Comparison of ENCODE assay signal across 23 cellular contexts in the genomic region with DNA sequence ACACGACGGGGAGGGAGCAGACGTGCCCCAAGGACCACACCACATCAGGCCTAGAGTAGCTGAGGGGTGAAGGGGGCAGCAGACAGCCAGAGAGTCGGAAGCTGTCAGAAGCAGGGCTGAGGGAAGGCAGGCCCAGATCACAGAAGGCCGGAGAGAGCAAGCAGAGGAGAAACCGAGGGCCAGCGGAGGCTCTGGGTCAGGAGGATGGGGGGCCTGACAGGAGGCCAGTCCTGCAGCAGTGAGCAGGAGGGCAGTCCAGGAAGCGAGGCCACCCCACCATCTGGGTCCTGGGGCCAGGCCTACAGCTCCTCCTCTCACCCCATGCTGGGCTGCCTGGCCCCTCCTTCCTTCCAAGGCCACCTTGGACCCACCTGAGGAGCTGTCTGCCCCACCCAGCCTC. TPM values are rescaled to one million over a fixed set of nuclear protein-coding genes. Genes with fewer than 3 reads are reported as not detected.
"Had no signal": no experiment of that assay in that cellular context is flagged by ENCODE, and none has a peak within 500 bp of the region (broad histone marks: within the 10 kb centered on the region; RNA-seq: fewer than 3 reads in every experiment).

No MANE protein-coding gene starts in this region.

- H3K27ac ChIP-seq: colonic mucosa, heart left ventricle, neural progenitor cell, pancreas, psoas muscle, right lobe of liver, stomach, thoracic aorta, transverse colon had no signal

- H3K4me1 ChIP-seq: colonic mucosa, heart left ventricle, pancreas, psoas muscle, right lobe of liver, transverse colon had no signal

- FAIRE-seq: pancreas had no signal

- H3K27ac Mint-ChIP-seq: neural progenitor cell had no signal

- H3K4me3 ChIP-seq: colonic mucosa, heart left ventricle, mucosa of descending colon, neural progenitor cell, pancreas, psoas muscle, right lobe of liver, stomach, thoracic aorta, transverse colon had no signal

- H3K36me3 ChIP-seq: colonic mucosa, heart left ventricle, neural progenitor cell, pancreas, right lobe of liver, stomach, thoracic aorta, transverse colon had no signal

- H2AFZ ChIP-seq: neural progenitor cell had no signal

- H3K9me3 Mint-ChIP-seq: naive thymus-derived CD8-positive, alpha-beta T cell; neural progenitor cell had no signal

- H3K4me3 Mint-ChIP-seq: naive thymus-derived CD8-positive, alpha-beta T cell; neural progenitor cell had no signal

- H3K36me3 Mint-ChIP-seq: naive thymus-derived CD8-positive, alpha-beta T cell; neural progenitor cell had no signal

- H3K9me3 ChIP-seq: colonic mucosa, heart left ventricle, mucosa of descending colon, pancreas, psoas muscle, right lobe of liver, stomach, thoracic aorta, transverse colon had no signal

- H3K9ac ChIP-seq: neural progenitor cell had no signal

- DNase-seq: colonic mucosa; dermis blood vessel endothelial cell; foreskin melanocyte; heart left ventricle; hippocampal formation; kidney glomerular epithelial cell; mammary epithelial cell; mucosa of descending colon; naive thymus-derived CD8-positive, alpha-beta T cell; occipital lobe; pancreas; psoas muscle; retina; right lobe of liver; stimulated activated CD4-positive, alpha-beta T cell treated with anti-CD3 and anti-CD28 coated beads, Interleukin-15, amount 100 ng/mL, for 24 hours; stimulated activated CD4-positive, alpha-beta T cell treated with anti-CD3 and anti-CD28 coated beads, Interleukin-1b, Interleukin-23, amount 100 ng/mL, for 48 hours; stimulated activated CD4-positive, alpha-beta T cell treated with anti-CD3 and anti-CD28 coated beads, Interleukin-4, amount 100 ng/mL, for 4 hours; stimulated activated naive CD4-positive, alpha-beta T cell; stomach; substantia nigra; transverse colon had no signal

- ATAC-seq: heart left ventricle; mucosa of descending colon; naive thymus-derived CD8-positive, alpha-beta T cell; pancreas; psoas muscle had no signal

- H3K27me3 ChIP-seq: colonic mucosa, heart left ventricle, neural progenitor cell, pancreas, right lobe of liver had no signal

- H3K4me2 ChIP-seq: neural progenitor cell had no signal

RNA-seq across cellular contexts. Expression of a gene that starts 20.3 kb away (rescaled TPM):
- total RNA-seq: mammary epithelial cell had no signal
- polyA plus RNA-seq: mammary epithelial cell had no signal
